In the genomic region with DNA sequence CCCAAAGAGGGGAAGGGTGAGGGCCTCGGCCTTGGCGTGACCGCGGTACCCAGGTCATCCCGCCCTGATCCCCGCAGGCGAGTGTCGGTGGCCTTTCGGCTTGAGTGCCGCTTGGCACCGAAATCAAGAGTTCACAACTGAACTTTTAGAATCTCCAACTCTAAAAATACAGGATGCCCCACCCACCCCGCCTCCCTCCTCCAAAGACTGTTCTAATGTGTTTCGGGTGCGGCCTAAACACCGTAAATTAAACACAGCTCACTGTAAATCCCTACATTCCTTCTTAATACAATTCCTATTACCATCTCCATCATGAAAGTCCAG, we compare ENCODE assay signal across 9 cellular contexts. TPM values are rescaled to one million over a fixed set of nuclear protein-coding genes. Genes with fewer than 3 reads are reported as not detected.
DNase-seq lines count a peak whose midpoint lies in the region; ATAC-seq and TF ChIP-seq lines count a peak whose summit lies in the region.
"Had no signal": no experiment of that assay in that cellular context is flagged by ENCODE, and none has a peak within 500 bp of the region (broad histone marks: within the 10 kb centered on the region; RNA-seq: fewer than 3 reads in every experiment).

No MANE protein-coding gene starts in this region.

- H3K9me2 ChIP-seq in PC-9 (ENCODE audit: insufficient read depth), result no peaks in the 10 kb centered on the region

- peak overlapping the region; percentile 93 for H3K4me2 ChIP-seq in PC-9

- peak overlapping the region; percentile 62 for H3K4me3 ChIP-seq in AG09309 (ENCODE audit: control insufficient read depth, low read depth, low read length)
- H3K4me3 ChIP-seq in PC-9, result peak overlapping the region; percentile 64
- H3K4me3 ChIP-seq in naive thymus-derived CD4-positive, alpha-beta T cell (ENCODE audit: low read length), result peak overlapping the region; percentile 79

- POLR2A ChIA-PET in PC-9 (lab: Charles Lee; ENCODE audit: unreplicated experiment), result interaction anchor here (0.6 to 1.6 kb wide), 4 partner anchors 12 to 583 kb away, joined by 3 to 22 read pairs (median 6); no protein-coding TSS in a partner anchor
- POLR2A ChIA-PET in naive thymus-derived CD4-positive, alpha-beta T cell (lab: Charles Lee), result interaction anchor here (1.0 to 14.2 kb wide), 10 partner anchors 8 to 102 kb away, joined by 4 to 342 read pairs (median 4); a partner anchor contains a TSS

- H3F3A ChIP-seq in PC-9 (ENCODE audit: insufficient read depth, low read depth), result peaks cover 68% of the 10 kb centered on the region

- no peak for DNase-seq in AG09309 (ENCODE audit: low read depth)
- peak; percentile 70 to 82 for DNase-seq in PC-9
- DNase-seq in endothelial cell (ENCODE audit: low spot score), result no peak
- peak in 3 of 9 donors; percentile 38 to 45 (median 41) for DNase-seq in naive thymus-derived CD4-positive, alpha-beta T cell
- DNase-seq in erythroblast (lab: John Stamatoyannopoulos, UW), result no peak
- DNase-seq in D341Med (ENCODE audit: low spot score), result no peak
- DNase-seq in germinal center (ENCODE audit: low spot score), result no peak
- DNase-seq: GDM1 had no signal

- ATAC-seq in naive thymus-derived CD4-positive, alpha-beta T cell, result peak; percentile 6
- no peak for ATAC-seq in HG02970 (IDR thresholded peaks at IDR 0.05; ENCODE audit: low FRiP score, unreplicated experiment)

- no peak for TF ChIP-seq CTCF in AG09309 (IDR thresholded peaks at IDR 0.05; ENCODE audit: control insufficient read depth, insufficient read depth, low read depth, low read length, missing control alignments)
- no peak for TF ChIP-seq CTCF in PC-9 (conservative IDR thresholded peaks at IDR 0.05)
- no peak for TF ChIP-seq CTCF in endothelial cell (IDR thresholded peaks at IDR 0.05; ENCODE audit: unreplicated experiment)

- peak overlapping the region; percentile 79 for H3K4me3 Mint-ChIP-seq in endothelial cell (ENCODE audit: unreplicated experiment)
- peak overlapping the region; percentile 72 to 91 (median 88) for H3K4me3 Mint-ChIP-seq in naive thymus-derived CD4-positive, alpha-beta T cell

- CTCF ChIA-PET in PC-9 (lab: Charles Lee), result interaction anchor here (0.7 to 1.2 kb wide), 4 partner anchors 19 to 102 kb away, joined by 3 to 5 read pairs (median 4); no protein-coding TSS in a partner anchor
- CTCF ChIA-PET in naive thymus-derived CD4-positive, alpha-beta T cell (lab: Charles Lee), result interaction anchor here (0.6 to 8.4 kb wide), 4 partner anchors 22 to 661 kb away, joined by 3 to 139 read pairs (median 6); a partner anchor contains a TSS

- H3K9me3 ChIP-seq in PC-9 (ENCODE audit: insufficient read depth, low read depth), result no peaks in the 10 kb centered on the region
- H3K9me3 ChIP-seq in naive thymus-derived CD4-positive, alpha-beta T cell (ENCODE audit: control insufficient read depth in 2 of 3, low read length in 3 of 3), result no peaks in the 10 kb centered on the region

- intact Hi-C loops in PC-9 (cut with micrococcal nuclease; ENCODE audit: unreplicated experiment), result no loop called here
- intact Hi-C loops in naive thymus-derived CD4-positive, alpha-beta T cell (cut with micrococcal nuclease), result loop anchor here in 1 of 2 donors (2.0 kb wide), 1 partner anchor 59 kb away; no protein-coding TSS in a partner anchor

- peaks cover 78% of the 10 kb centered on the region for H3K79me2 ChIP-seq in PC-9 (ENCODE audit: low read depth)

- H3K27ac ChIP-seq in PC-9, result peak overlapping the region; percentile 86
- H3K27ac ChIP-seq in naive thymus-derived CD4-positive, alpha-beta T cell (ENCODE audit: low read depth, low read length), result peak overlapping the region; percentile 84

- no TSS peak for BruUV-seq in PC-9 (replicated peaks; lab: Mats Ljungman, UMichigan)

- peaks cover 8% of the 10 kb centered on the region for H3K4me1 Mint-ChIP-seq in endothelial cell (ENCODE audit: unreplicated experiment)
- H3K4me1 Mint-ChIP-seq in naive thymus-derived CD4-positive, alpha-beta T cell, result peaks cover 22 to 59% (median 52%) of the 10 kb centered on the region in 7 donors

- peaks cover 26% of the 10 kb centered on the region; the same call in 1 of the 2 replicates for H3K36me3 ChIP-seq in PC-9 (ENCODE audit: low read depth)
- H3K36me3 ChIP-seq in naive thymus-derived CD4-positive, alpha-beta T cell (ENCODE audit: control insufficient read depth in 2 of 3, insufficient read depth in 3 of 3, low read length in 3 of 3), result peaks cover 0 to 5% (median 0%) of the 10 kb centered on the region in 3 experiments

- H4K20me1 ChIP-seq in PC-9 (ENCODE audit: insufficient read depth), result no peaks in the 10 kb centered on the region; the same call in 1 of the 2 replicates

- H3K9me3 Mint-ChIP-seq in endothelial cell (ENCODE audit: unreplicated experiment), result no peaks in the 10 kb centered on the region
- H3K9me3 Mint-ChIP-seq in naive thymus-derived CD4-positive, alpha-beta T cell, result peaks cover 0 to 1% (median 0%) of the 10 kb centered on the region in 11 donors

- no peak overlapping the region for H3K27ac Mint-ChIP-seq in endothelial cell (ENCODE audit: unreplicated experiment)
- H3K27ac Mint-ChIP-seq in naive thymus-derived CD4-positive, alpha-beta T cell, result peak overlapping the region; percentile 76 to 95 (median 87)

- no peaks in the 10 kb centered on the region for H3K27me3 ChIP-seq in PC-9 (ENCODE audit: insufficient read depth, low read depth)
- H3K27me3 ChIP-seq in naive thymus-derived CD4-positive, alpha-beta T cell (ENCODE audit: control insufficient read depth in 2 of 2, insufficient read depth in 2 of 2, low read length in 2 of 2), result no peaks in the 10 kb centered on the region

- H2AFZ ChIP-seq in PC-9, result peak overlapping the region; percentile 81

- TF ChIP-seq POLR2A in erythroblast (IDR thresholded peaks at IDR 0.05; ENCODE audit: low read length), result no peak

- peaks cover 72% of the 10 kb centered on the region for H3K4me1 ChIP-seq in PC-9 (replicated peaks; ENCODE audit: insufficient read depth)
- H3K4me1 ChIP-seq in naive thymus-derived CD4-positive, alpha-beta T cell (ENCODE audit: control insufficient read depth in 2 of 2, insufficient read depth in 2 of 2, low read length in 2 of 2), result peaks cover 0 to 12% of the 10 kb centered on the region in 2 donors

- no peaks in the 10 kb centered on the region for H3K36me3 Mint-ChIP-seq in endothelial cell (ENCODE audit: low read depth, unreplicated experiment)
- H3K36me3 Mint-ChIP-seq in naive thymus-derived CD4-positive, alpha-beta T cell, result no peaks in the 10 kb centered on the region

- peaks cover 4% of the 10 kb centered on the region for H3K27me3 Mint-ChIP-seq in endothelial cell (ENCODE audit: unreplicated experiment)
- H3K27me3 Mint-ChIP-seq in naive thymus-derived CD4-positive, alpha-beta T cell, result peaks cover 0 to 4% (median 0%) of the 10 kb centered on the region in 5 donors

RNA-seq across cellular contexts. Expression of a gene that starts 11.4 kb away (rescaled TPM):
- total RNA-seq in PC-9 (2021) (460 and 549 TPM in 2 replicates), endothelial cell (ENCODE audit: unreplicated experiment) (2.2 TPM)
- total RNA-seq in naive thymus-derived CD4-positive, alpha-beta T cell, result 1 to 10 TPM in 4 of 5 experiments, under 1 TPM in 1; 0.22 to 5.3 (median 3.6) TPM
- polyA plus RNA-seq in naive thymus-derived CD4-positive, alpha-beta T cell, result 1 to 10 TPM in 1 of 2 donors, under 1 TPM in 1; 0.84 to 1.2 TPM

RNA-seq across cellular contexts. Expression of a gene that starts 20.0 kb away (rescaled TPM):
- total RNA-seq in PC-9 (2021) (178 and 185 TPM in 2 replicates), endothelial cell (ENCODE audit: unreplicated experiment) (40.3 TPM)
- total RNA-seq in naive thymus-derived CD4-positive, alpha-beta T cell, result 10 to 100 TPM in 1 of 5 experiments, 1 to 10 TPM in 3, under 1 TPM in 1; 0.34 to 25.2 (median 2.2) TPM
- polyA plus RNA-seq in naive thymus-derived CD4-positive, alpha-beta T cell, result not detected

RNA-seq across cellular contexts. Expression of a gene that starts 22.1 kb away (rescaled TPM):
- total RNA-seq in PC-9 (2021), result 144 and 165 TPM in 2 replicates
- total RNA-seq in endothelial cell (ENCODE audit: unreplicated experiment), result 125 TPM
- 10 to 100 TPM; 40.9 to 99.4 (median 67.3) TPM for total RNA-seq in naive thymus-derived CD4-positive, alpha-beta T cell
- 10 to 100 TPM; 24.1 to 46.3 TPM for polyA plus RNA-seq in naive thymus-derived CD4-positive, alpha-beta T cell

RNA-seq across cellular contexts. Expression of a gene that starts 53.5 kb away (rescaled TPM):
- total RNA-seq in PC-9 (2021) (86.5 and 89.9 TPM in 2 replicates), endothelial cell (ENCODE audit: unreplicated experiment) (1.9 TPM)
- not detected for total RNA-seq in naive thymus-derived CD4-positive, alpha-beta T cell
- polyA plus RNA-seq in naive thymus-derived CD4-positive, alpha-beta T cell, result 1 to 10 TPM in 1 of 2 donors, under 1 TPM in 1; 0.15 to 1.3 TPM

Comparison
In these comparisons a context has a peak if more than half of its experiments do, and no peak if none do; other contexts are left out.
1. DNase-seq: peak in PC-9 (2 of 2); none in AG09309 (single experiment), endothelial cell (single experiment), erythroblast (0 of 2), D341Med (single experiment) and germinal center (single experiment).
2. RNA of a gene that starts 11.4 kb away (total RNA-seq): 460 to 549 TPM in PC-9; 0.22 to 5.3 TPM in naive thymus-derived CD4-positive, alpha-beta T cell and 2.2 TPM in endothelial cell (single experiment); every median in the first group is over 10 times any median in the second.
3. Peak in every context shown above with its lines, with median percentiles within 50 percentile points of each other: H3K4me3 ChIP-seq.